ENCODE assay signal across 8 cellular contexts in genomic region chr19:13952154-13953020, GRCh38. TPM values are rescaled to one million over a fixed set of nuclear protein-coding genes. Genes with fewer than 3 reads are reported as not detected.
DNase-seq lines count a peak whose midpoint lies in the region; ATAC-seq, FAIRE-seq and TF ChIP-seq lines count a peak whose summit lies in the region.

Gene DCAF15, plus strand, starts transcription at chr19:13952509. Its CDS starts 4 bp downstream, at chr19:13952513.

- DNase-seq in AG04449 (ENCODE audit: low read depth, low spot score) (peak; percentile 98), NCI-H2227 treated with DMSO at 0.1 percent for 48 hours (lab: John Stamatoyannopoulos, UW) (peak; percentile 97), bronchial epithelial cell (ENCODE audit: low read depth) (peak; percentile 97)

- POLR2A ChIA-PET in AG04449 (lab: Yijun Ruan, JAX): interaction anchor here (0.6 to 1.6 kb wide), 4 partner anchors 14 to 120 kb away, joined by 3 to 7 read pairs (median 4); partner anchors contain the start of genes PODNL1 and RFX1

- CTCF ChIA-PET in AG04449 (lab: Yijun Ruan, JAX): interaction anchor here (0.7 to 2.3 kb wide), 9 partner anchors 14 to 184 kb away, joined by 3 to 11 read pairs (median 7); partner anchors contain the start of genes ASF1B, MISP3 and PODNL1

- no peak for TF ChIP-seq CTCF in AG04449 (IDR thresholded peaks at IDR 0.05; ENCODE audit: insufficient read depth, low read length, missing control alignments)
- TF ChIP-seq CTCF in WI38 (IDR thresholded peaks at IDR 0.05; ENCODE audit: low read depth, low read length): no peak
- TF ChIP-seq CTCF in bronchial epithelial cell (IDR thresholded peaks at IDR 0.05; ENCODE audit: insufficient read depth, low read length, severe bottlenecking): no peak

- H3K4me3 ChIP-seq in AG04449 (ENCODE audit: low read depth, low read length) (peak within 1 kb of the TSS; percentile 78), WI38 (ENCODE audit: low read depth, low read length) (peak within 1 kb of the TSS; percentile 65), bronchial epithelial cell (ENCODE audit: low read depth, low read length) (peak within 1 kb of the TSS; percentile 78), iPS-20b (ENCODE audit: low read length) (peak within 1 kb of the TSS; percentile 99), skin epidermis (peak within 1 kb of the TSS; percentile 59 to 86 (median 80))

- FAIRE-seq in bronchial epithelial cell (lab: Jason Lieb, UNC): peak; percentile 18

- no peaks in the 10 kb centered on the region for H3K9me3 ChIP-seq in iPS-20b (ENCODE audit: insufficient read depth, low read depth, low read length)

- ATAC-seq in GM18907 (IDR thresholded peaks at IDR 0.05; ENCODE audit: unreplicated experiment): peak; percentile 96
- peak; percentile 97 for ATAC-seq in HG03159 (IDR thresholded peaks at IDR 0.05; ENCODE audit: unreplicated experiment)

- peak within 1 kb of the TSS; percentile 74 for H3K27ac ChIP-seq in iPS-20b (ENCODE audit: low read length)
- peak within 1 kb of the TSS; percentile 74 to 98 (median 92) for H3K27ac ChIP-seq in skin epidermis

- 0 out of 2 replicates have a peak, but pooled peaks cover 3% of the 10 kb centered on the region for H3K4me1 ChIP-seq in iPS-20b (ENCODE audit: insufficient read depth, low read length)

- H3K36me3 ChIP-seq in bronchial epithelial cell (ENCODE audit: control insufficient read depth, insufficient read depth, low read length): peaks cover 13% of the 10 kb centered on the region
- H3K36me3 ChIP-seq in iPS-20b (ENCODE audit: insufficient read depth, low read depth, low read length): peaks cover 36% of the 10 kb centered on the region

- H3K27me3 ChIP-seq in bronchial epithelial cell (ENCODE audit: control insufficient read depth, insufficient read depth, low read length) (no peaks in the 10 kb centered on the region), iPS-20b (ENCODE audit: insufficient read depth, low read length) (no peaks in the 10 kb centered on the region)

- H3K9ac ChIP-seq in iPS-20b (ENCODE audit: low read depth, low read length): peak within 1 kb of the TSS; percentile 85

RNA-seq across cellular contexts. Expression of gene DCAF15, which starts in this region (rescaled TPM):
- 6.3 and 8.2 TPM in 2 replicates for total RNA-seq in bronchial epithelial cell

Comparison
In these comparisons a context has a peak if more than half of its experiments do, and no peak if none do; other contexts are left out.
1. Peak in every context shown above with its lines: DNase-seq, ATAC-seq, H3K4me3 ChIP-seq and H3K27ac ChIP-seq.